Comparison of ENCODE assay signal across 8 cellular contexts in genomic region chr11:117817213-117818035, GRCh38. TPM values are rescaled to one million over a fixed set of nuclear protein-coding genes. Genes with fewer than 3 reads are reported as not detected.
DNase-seq lines count a peak whose midpoint lies in the region; ATAC-seq lines count a peak whose summit lies in the region.

No MANE protein-coding gene starts in this region.

- DNase-seq in GM03348 (ENCODE audit: low spot score) (peak; percentile 88), NCI-H82 treated with DMSO at 0.1 percent for 48 hours (lab: John Stamatoyannopoulos, UW; ENCODE audit: unreplicated experiment) (peak; percentile 81), mesenchymal stem cell (peak; percentile 85)
- DNase-seq in activated CD8-positive, alpha-beta T cell treated with anti-CD3 and anti-CD28 coated beads, Interleukin-2, amount 10 ng/mL, durations not matched to agents 7 days and 5 days: peak; percentile 92
- peak; percentile 81 to 91 (median 84) for DNase-seq in effector memory CD8-positive, alpha-beta T cell
- DNase-seq in stimulated activated CD8-positive, alpha-beta memory T cell treated with anti-CD3 and anti-CD28 coated beads, Interleukin-15, amount 100 ng/mL, for 24 hours (ENCODE audit: low read depth): peak; percentile 85

- peak overlapping the region; percentile 79 for H2AK5ac ChIP-seq in mesenchymal stem cell (ENCODE audit: low read length, severe bottlenecking)

- peak overlapping the region in 1 of 2 experiments; percentile 27 for H2BK12ac ChIP-seq in mesenchymal stem cell (ENCODE audit: low read length in 2 of 2)

- POLR2A ChIA-PET in activated CD8-positive, alpha-beta T cell treated with anti-CD3 and anti-CD28 coated beads, Interleukin-2, amount 10 ng/mL, durations not matched to agents 7 days and 5 days (lab: Charles Lee): interaction anchor here (1.4 to 4.7 kb wide), 7 partner anchors 8 to 235 kb away, joined by 5 to 25 read pairs (median 6); no protein-coding TSS in a partner anchor

- H3K27ac ChIP-seq in mesenchymal stem cell (ENCODE audit: low read length, poor library complexity, severe bottlenecking): peak overlapping the region; percentile 94

- H3K4me3 ChIP-seq in mesenchymal stem cell (ENCODE audit: insufficient read depth in 1 of 2, low read depth in 1 of 2, low read length in 2 of 2): peak overlapping the region in 1 of 2 experiments; percentile 26

- H4K91ac ChIP-seq in mesenchymal stem cell (ENCODE audit: low read length): peak overlapping the region; percentile 85

- H2BK5ac ChIP-seq in mesenchymal stem cell (ENCODE audit: low read depth, low read length, poor library complexity, severe bottlenecking): peak overlapping the region; percentile 75

- H3K9me3 ChIP-seq in mesenchymal stem cell (ENCODE audit: control insufficient read depth, low read length): no peaks in the 10 kb centered on the region

- H3K27me3 ChIP-seq in mesenchymal stem cell (ENCODE audit: control insufficient read depth in 1 of 2, insufficient read depth in 1 of 2, low read length in 2 of 2): peaks cover 0 to 12% of the 10 kb centered on the region in 2 experiments

- peak overlapping the region; percentile 6 to 13 for H3K18ac ChIP-seq in mesenchymal stem cell (ENCODE audit: low read depth in 1 of 2, low read length in 2 of 2)

- peaks cover 80% of the 10 kb centered on the region for H3K4me1 Mint-ChIP-seq in activated CD8-positive, alpha-beta T cell treated with anti-CD3 and anti-CD28 coated beads, Interleukin-2, amount 10 ng/mL, durations not matched to agents 7 days and 5 days (ENCODE audit: low read depth)
- H3K4me1 Mint-ChIP-seq in effector memory CD8-positive, alpha-beta T cell (ENCODE audit: low read depth in 2 of 2): peaks cover 41 to 46% of the 10 kb centered on the region in 2 donors

- H3K9me3 Mint-ChIP-seq in activated CD8-positive, alpha-beta T cell treated with anti-CD3 and anti-CD28 coated beads, Interleukin-2, amount 10 ng/mL, durations not matched to agents 7 days and 5 days (ENCODE audit: insufficient read depth): no peaks in the 10 kb centered on the region
- no peaks in the 10 kb centered on the region for H3K9me3 Mint-ChIP-seq in effector memory CD8-positive, alpha-beta T cell

- peak overlapping the region; percentile 16 to 90 for H3K4ac ChIP-seq in mesenchymal stem cell (ENCODE audit: low read depth in 1 of 2, low read length in 2 of 2)

- no peaks in the 10 kb centered on the region for H3K79me1 ChIP-seq in mesenchymal stem cell (replicated peaks; ENCODE audit: low read length, poor library complexity, severe bottlenecking)

- peak overlapping the region; percentile 61 for H3K4me2 ChIP-seq in mesenchymal stem cell (ENCODE audit: low read length, poor library complexity, severe bottlenecking)

- no peak overlapping the region for H2BK15ac ChIP-seq in mesenchymal stem cell (ENCODE audit: low read depth, poor library complexity, severe bottlenecking)

- WGBS in mesenchymal stem cell: 25% methylated on average over 18 of the region's 21 CpGs

- peak overlapping the region; percentile 12 for H2BK120ac ChIP-seq in mesenchymal stem cell (ENCODE audit: low read depth, low read length)

- peak overlapping the region; percentile 86 for H4K8ac ChIP-seq in mesenchymal stem cell (ENCODE audit: low read length)

- H3K27ac Mint-ChIP-seq in activated CD8-positive, alpha-beta T cell treated with anti-CD3 and anti-CD28 coated beads, Interleukin-2, amount 10 ng/mL, durations not matched to agents 7 days and 5 days: peak overlapping the region; percentile 95
- H3K27ac Mint-ChIP-seq in effector memory CD8-positive, alpha-beta T cell: peak overlapping the region; percentile 92 to 96

- peaks cover 0 to 27% of the 10 kb centered on the region in 2 experiments for H3K36me3 ChIP-seq in mesenchymal stem cell (ENCODE audit: control insufficient read depth in 1 of 2, insufficient read depth in 2 of 2, low read depth in 1 of 2, low read length in 2 of 2)

- no peaks in the 10 kb centered on the region for H3K36me3 Mint-ChIP-seq in activated CD8-positive, alpha-beta T cell treated with anti-CD3 and anti-CD28 coated beads, Interleukin-2, amount 10 ng/mL, durations not matched to agents 7 days and 5 days (ENCODE audit: low read depth)
- H3K36me3 Mint-ChIP-seq in effector memory CD8-positive, alpha-beta T cell (ENCODE audit: insufficient read depth): peaks cover 11% of the 10 kb centered on the region

- H3K4me1 ChIP-seq in mesenchymal stem cell (ENCODE audit: control insufficient read depth, insufficient read depth, low read depth, low read length): peaks cover 65% of the 10 kb centered on the region

- H3K27me3 Mint-ChIP-seq in activated CD8-positive, alpha-beta T cell treated with anti-CD3 and anti-CD28 coated beads, Interleukin-2, amount 10 ng/mL, durations not matched to agents 7 days and 5 days (ENCODE audit: low read depth): no peaks in the 10 kb centered on the region
- H3K27me3 Mint-ChIP-seq in effector memory CD8-positive, alpha-beta T cell: no peaks in the 10 kb centered on the region

- peak overlapping the region; percentile 75 for H2AFZ ChIP-seq in mesenchymal stem cell (ENCODE audit: low read depth, low read length)

- H3K4me3 Mint-ChIP-seq in activated CD8-positive, alpha-beta T cell treated with anti-CD3 and anti-CD28 coated beads, Interleukin-2, amount 10 ng/mL, durations not matched to agents 7 days and 5 days: peak overlapping the region; percentile 47
- peak overlapping the region; percentile 42 to 53 for H3K4me3 Mint-ChIP-seq in effector memory CD8-positive, alpha-beta T cell

- H3K23ac ChIP-seq in mesenchymal stem cell (ENCODE audit: low read length in 2 of 2): no peak overlapping the region

- peak overlapping the region; percentile 51 for H3K9ac ChIP-seq in mesenchymal stem cell (ENCODE audit: low read length)

- peak overlapping the region in 1 of 2 experiments; percentile 7 for H3K14ac ChIP-seq in mesenchymal stem cell (ENCODE audit: low read length in 2 of 2)

- ATAC-seq in HG03354 (IDR thresholded peaks at IDR 0.05; ENCODE audit: poor library complexity, severe bottlenecking, unreplicated experiment): peak; percentile 19
- peak; percentile 31 for ATAC-seq in activated CD8-positive, alpha-beta T cell treated with anti-CD3 and anti-CD28 coated beads, Interleukin-2, amount 10 ng/mL, durations not matched to agents 7 days and 5 days
- ATAC-seq in effector memory CD8-positive, alpha-beta T cell (replicated peaks): peak; percentile 12
- no peak for ATAC-seq in GM21526 (IDR thresholded peaks at IDR 0.05; ENCODE audit: low FRiP score, unreplicated experiment)

- CTCF ChIA-PET in activated CD8-positive, alpha-beta T cell treated with anti-CD3 and anti-CD28 coated beads, Interleukin-2, amount 10 ng/mL, durations not matched to agents 7 days and 5 days (lab: Charles Lee): interaction anchor here (0.7 to 12.4 kb wide), 33 partner anchors 11 to 586 kb away, joined by 3 to 436 read pairs (median 5); partner anchors contain the start of genes IL10RA, PCSK7, RNF214 and TMPRSS13

RNA-seq across cellular contexts. Expression of gene FXYD2, which starts 7.1 kb away (rescaled TPM):
- total RNA-seq in activated CD8-positive, alpha-beta T cell treated with anti-CD3 and anti-CD28 coated beads, Interleukin-2, amount 10 ng/mL, durations not matched to agents 7 days and 5 days: 10 to 100 TPM; 22.5 to 24.3 TPM
- 1.0 TPM for polyA plus RNA-seq in mesenchymal stem cell (2013, experiment 1 of 2)
- polyA plus RNA-seq in mesenchymal stem cell (2013, experiment 2 of 2): 0.58 TPM

RNA-seq across cellular contexts. Expression of gene DSCAML1, which starts 20.4 kb away (rescaled TPM):
- under 1 TPM; 0.16 to 0.37 TPM for total RNA-seq in activated CD8-positive, alpha-beta T cell treated with anti-CD3 and anti-CD28 coated beads, Interleukin-2, amount 10 ng/mL, durations not matched to agents 7 days and 5 days
- polyA plus RNA-seq in mesenchymal stem cell (2013, experiment 1 of 2): not detected
- polyA plus RNA-seq in mesenchymal stem cell (2013, experiment 2 of 2): not detected

RNA-seq across cellular contexts. Expression of gene FXYD6, which starts 59.0 kb away (rescaled TPM):
- under 1 TPM in 1 of 2 experiments, not detected in 1; 0.24 TPM for total RNA-seq in activated CD8-positive, alpha-beta T cell treated with anti-CD3 and anti-CD28 coated beads, Interleukin-2, amount 10 ng/mL, durations not matched to agents 7 days and 5 days
- polyA plus RNA-seq in mesenchymal stem cell (2013, experiment 1 of 2): 52.5 TPM
- polyA plus RNA-seq in mesenchymal stem cell (2013, experiment 2 of 2): 53.1 TPM
